ENCODE assay signal across 8 cellular contexts in genomic region chr7:112790651-112790973, GRCh38. TPM values are rescaled to one million over a fixed set of nuclear protein-coding genes. Genes with fewer than 3 reads are reported as not detected.
DNase-seq lines count a peak whose midpoint lies in the region; ATAC-seq lines count a peak whose summit lies in the region.

No MANE protein-coding gene starts in this region.

- H3K27me3 ChIP-seq in effector memory CD4-positive, alpha-beta T cell (replicated peaks; ENCODE audit: control insufficient read depth, insufficient read depth, low read length, poor library complexity, severe bottlenecking): no peaks in the 10 kb centered on the region

- H3K4me1 ChIP-seq in effector memory CD4-positive, alpha-beta T cell (ENCODE audit: control insufficient read depth, insufficient read depth, low read length, poor library complexity, severe bottlenecking): peaks cover 9% of the 10 kb centered on the region

- peak overlapping the region; percentile 96 for H3K4me3 ChIP-seq in effector memory CD4-positive, alpha-beta T cell (ENCODE audit: insufficient read depth, low read depth, low read length, poor library complexity, severe bottlenecking)

- H3K9me3 ChIP-seq in effector memory CD4-positive, alpha-beta T cell (ENCODE audit: control insufficient read depth, low read length): no peaks in the 10 kb centered on the region

- H3K4me1 Mint-ChIP-seq in natural killer cell treated with Interleukin-12 subunit alpha and Interleukin-12 subunit beta and Interleukin-15 and Interleukin-18, amount 100 ng/mL, for 72 hours (ENCODE audit: low read depth in 2 of 2): peaks cover 35 to 44% of the 10 kb centered on the region in 2 donors

- no peaks in the 10 kb centered on the region for H3K9me3 Mint-ChIP-seq in natural killer cell treated with Interleukin-12 subunit alpha and Interleukin-12 subunit beta and Interleukin-15 and Interleukin-18, amount 100 ng/mL, for 72 hours

- DNase-seq in DMS53 (lab: John Stamatoyannopoulos, UW) (peak; percentile 78), DMS53 treated with DMSO at 0.1 percent for 48 hours (lab: John Stamatoyannopoulos, UW; ENCODE audit: unreplicated experiment) (no peak), NCI-H69 (lab: John Stamatoyannopoulos, UW) (peak; percentile 70), hippocampal formation (lab: John Stamatoyannopoulos, UW) (no peak)
- no peak for DNase-seq in effector memory CD4-positive, alpha-beta T cell
- no peak for DNase-seq in natural killer cell treated with Interleukin-12 subunit alpha and Interleukin-12 subunit beta and Interleukin-15 and Interleukin-18, amount 100 ng/mL, for 72 hours (ENCODE audit: low spot score)
- DNase-seq in central memory CD4-positive, alpha-beta T cell: no peak

- peak; percentile 50 for ATAC-seq in HG02571 (IDR thresholded peaks at IDR 0.05; ENCODE audit: unreplicated experiment)
- peak in 1 of 2 donors; percentile 22 for ATAC-seq in natural killer cell treated with Interleukin-12 subunit alpha and Interleukin-12 subunit beta and Interleukin-15 and Interleukin-18, amount 100 ng/mL, for 72 hours

- no peaks in the 10 kb centered on the region for H3K36me3 ChIP-seq in effector memory CD4-positive, alpha-beta T cell (ENCODE audit: control insufficient read depth, insufficient read depth, low read length)

- H3K36me3 Mint-ChIP-seq in natural killer cell treated with Interleukin-12 subunit alpha and Interleukin-12 subunit beta and Interleukin-15 and Interleukin-18, amount 100 ng/mL, for 72 hours: peaks cover 12% of the 10 kb centered on the region

- H3K27ac ChIP-seq in effector memory CD4-positive, alpha-beta T cell (ENCODE audit: insufficient read depth, low read length, poor library complexity, severe bottlenecking): peak overlapping the region; percentile 75

- peak overlapping the region; percentile 100 for H3K4me3 Mint-ChIP-seq in natural killer cell treated with Interleukin-12 subunit alpha and Interleukin-12 subunit beta and Interleukin-15 and Interleukin-18, amount 100 ng/mL, for 72 hours

- no peaks in the 10 kb centered on the region for H3K27me3 Mint-ChIP-seq in natural killer cell treated with Interleukin-12 subunit alpha and Interleukin-12 subunit beta and Interleukin-15 and Interleukin-18, amount 100 ng/mL, for 72 hours

- peak overlapping the region; percentile 82 to 96 for H3K27ac Mint-ChIP-seq in natural killer cell treated with Interleukin-12 subunit alpha and Interleukin-12 subunit beta and Interleukin-15 and Interleukin-18, amount 100 ng/mL, for 72 hours

RNA-seq across cellular contexts. Expression of gene TMEM168, which starts 0.4 kb away (rescaled TPM):
- total RNA-seq in natural killer cell treated with Interleukin-12 subunit alpha and Interleukin-12 subunit beta and Interleukin-15 and Interleukin-18, amount 100 ng/mL, for 72 hours: 10 to 100 TPM; 21.1 to 25.7 TPM

Comparison
In these comparisons a context has a peak if more than half of its experiments do, and no peak if none do; other contexts are left out.
1. DNase-seq: peak in DMS53 (single experiment) and NCI-H69 (single experiment); none in DMS53 treated with DMSO at 0.1 percent for 48 hours (single experiment), effector memory CD4-positive, alpha-beta T cell (0 of 3), natural killer cell treated with Interleukin-12 subunit alpha and Interleukin-12 subunit beta and Interleukin-15 and Interleukin-18, amount 100 ng/mL, for 72 hours (single experiment), hippocampal formation (0 of 2) and central memory CD4-positive, alpha-beta T cell (single experiment).